27 cellular contexts compared by ENCODE assay signal in genomic region chr21:46619846-46620245, GRCh38. TPM values are rescaled to one million over a fixed set of nuclear protein-coding genes. Genes with fewer than 3 reads are reported as not detected.
A peak's percentile ranks its signal among the peaks of the same experiment; 100 is the strongest.
DNase-seq lines count a peak whose midpoint lies in the region; ATAC-seq and TF ChIP-seq lines count a peak whose summit lies in the region.
"Had no signal": no experiment of that assay in that cellular context is flagged by ENCODE, and none has a peak within 500 bp of the region (broad histone marks: within the 10 kb centered on the region; RNA-seq: fewer than 3 reads in every experiment).

No MANE protein-coding gene starts in this region.

- TF ChIP-seq CTCF in AG10803 (conservative IDR thresholded peaks at IDR 0.05; ENCODE audit: low read length): no peak
- TF ChIP-seq CTCF in IMR-90 (conservative IDR thresholded peaks at IDR 0.05; ENCODE audit: low read depth, low read length): no peak
- no peak for TF ChIP-seq CTCF in choroid plexus epithelial cell (conservative IDR thresholded peaks at IDR 0.05; ENCODE audit: low read depth, low read length)
- no peak for TF ChIP-seq CTCF in neural progenitor cell (IDR thresholded peaks at IDR 0.05)
- no peak for TF ChIP-seq CTCF in GM10248 (IDR thresholded peaks at IDR 0.05; ENCODE audit: control extremely low read depth, extremely low read depth, low read depth, missing control alignments)

- BruUV-seq in IMR-90 (replicated peaks; lab: Mats Ljungman, UMichigan): no TSS peak

- peaks cover 8% of the 10 kb centered on the region for H3K27me3 Mint-ChIP-seq in neural progenitor cell (ENCODE audit: insufficient read depth, low read depth)
- H3K27me3 Mint-ChIP-seq: activated CD4-positive, alpha-beta T cell treated with anti-CD3 and anti-CD28 coated beads for 36 hours; central memory CD8-positive, alpha-beta T cell had no signal

- H3K79me2 ChIP-seq in neural progenitor cell (ENCODE audit: low read depth): no peaks in the 10 kb centered on the region

- in situ Hi-C loops in IMR-90 (cut with MboI; ENCODE audit: low sequenced_read_pairs): no loop called here

- no peak overlapping the region for H4K91ac ChIP-seq in IMR-90 (ENCODE audit: insufficient read depth, low read depth, low read length)

- intact Hi-C loops in IMR-90 (cut with micrococcal nuclease): no loop called here

- no peak overlapping the region for H3K4me3 ChIP-seq in AG10803 (ENCODE audit: low read length)
- no peak overlapping the region for H3K4me3 ChIP-seq in IMR-90 (ENCODE audit: insufficient read depth, low read depth, low read length)
- H3K4me3 ChIP-seq in choroid plexus epithelial cell (ENCODE audit: low read depth, low read length): no peak overlapping the region
- H3K4me3 ChIP-seq in neural progenitor cell: no peak overlapping the region
- H3K4me3 ChIP-seq: A549, ascending aorta, SK-N-MC had no signal

- H3K4ac ChIP-seq in IMR-90 (ENCODE audit: low read depth, low read length): no peak overlapping the region

- no CpG with 5 or more reads among the region's 2 CpGs for WGBS in IMR-90 (ENCODE audit: extremely low coverage in 2 of 2, insufficient read length in 1 of 2), 2 experiments

- H3K4me2 ChIP-seq in IMR-90 (ENCODE audit: low read depth, low read length) (no peak overlapping the region), neural progenitor cell (no peak overlapping the region)
- H3K4me2 ChIP-seq: A549 had no signal

- H3K4me3 Mint-ChIP-seq in neural progenitor cell: no peak overlapping the region
- H3K4me3 Mint-ChIP-seq: activated CD4-positive, alpha-beta T cell treated with anti-CD3 and anti-CD28 coated beads for 36 hours; activated naive CD4-positive, alpha-beta T cell treated with anti-CD3 and anti-CD28 coated beads, Interleukin-2, amount 10 ng/mL, durations not matched to agents 7 days and 5 days; activated T-cell treated with anti-CD3 and anti-CD28 coated beads, Interleukin-2, amount 50 U/mL, for 4 hours; central memory CD8-positive, alpha-beta T cell; memory B cell; T-helper 1 cell treated with Interleukin-12 subunit alpha and Interleukin-12 subunit beta and Interleukin-4 antibody, amounts not matched to agents 30 μg/mL and 1 μg/mL, for 36 hours had no signal

- H3K27ac ChIP-seq in IMR-90 (ENCODE audit: insufficient read depth, low read length): no peak overlapping the region
- no peak overlapping the region for H3K27ac ChIP-seq in neural progenitor cell
- H3K27ac ChIP-seq: A549, ascending aorta, SK-N-MC had no signal

- H2AFZ ChIP-seq in IMR-90 (replicated peaks; ENCODE audit: low read length, poor library complexity) (no peak overlapping the region), neural progenitor cell (replicated peaks) (no peak overlapping the region)

- no peak for TF ChIP-seq RAD21 in IMR-90 (IDR thresholded peaks at IDR 0.05; ENCODE audit: low read length)

- no peaks in the 10 kb centered on the region for H3K79me1 ChIP-seq in IMR-90 (ENCODE audit: low read depth in 1 of 2, low read length in 2 of 2)

- dilution Hi-C loops in IMR-90 (cut with HindIII; ENCODE audit: low sequenced_read_pairs, unreplicated experiment): no loop called here

- no peak overlapping the region for H3K9ac ChIP-seq in IMR-90 (ENCODE audit: low read depth, low read length)
- no peak overlapping the region for H3K9ac ChIP-seq in neural progenitor cell

- H3K4me1 Mint-ChIP-seq in neural progenitor cell: peaks cover 43% of the 10 kb centered on the region
- H3K4me1 Mint-ChIP-seq: memory B cell had no signal

- no peaks in the 10 kb centered on the region for H3K36me3 ChIP-seq in IMR-90 (ENCODE audit: control insufficient read depth, insufficient read depth, low read length)
- no peaks in the 10 kb centered on the region for H3K36me3 ChIP-seq in neural progenitor cell
- H3K36me3 ChIP-seq: ascending aorta, BE2C had no signal

- no peak for ATAC-seq in IMR-90 (ENCODE audit: low read depth)
- ATAC-seq in HG03457 (IDR thresholded peaks at IDR 0.05; ENCODE audit: unreplicated experiment): no peak
- ATAC-seq: A549; activated CD4-positive, alpha-beta T cell treated with anti-CD3 and anti-CD28 coated beads for 36 hours; activated T-cell treated with anti-CD3 and anti-CD28 coated beads, Interleukin-2, amount 50 U/mL, for 4 hours; left colon had no signal

- no peak overlapping the region for H2BK15ac ChIP-seq in IMR-90 (ENCODE audit: low read depth, low read length)

- H2BK5ac ChIP-seq in IMR-90 (ENCODE audit: low read depth, low read length, poor library complexity, severe bottlenecking): peak overlapping the region; percentile 64

- H4K20me1 ChIP-seq in IMR-90 (ENCODE audit: insufficient read depth, low read length) (no peaks in the 10 kb centered on the region; the same call in 1 of the 2 replicates), neural progenitor cell (ENCODE audit: low read depth) (no peaks in the 10 kb centered on the region)

- no peak overlapping the region for H3K23ac ChIP-seq in IMR-90 (ENCODE audit: low read depth, low read length)

- no peak for TF ChIP-seq POLR2A in IMR-90 (IDR thresholded peaks at IDR 0.05; ENCODE audit: low read depth, low read length)

- H2BK120ac ChIP-seq in IMR-90 (ENCODE audit: low read depth, low read length): no peak overlapping the region

- no peak overlapping the region for H3K56ac ChIP-seq in IMR-90 (ENCODE audit: extremely low read depth, insufficient read depth, low read length)

- H2AK5ac ChIP-seq in IMR-90 (ENCODE audit: low read depth, low read length): 0 out of 2 replicates have a peak overlapping the region, but pooled peaks have one; percentile 49

- H3F3A ChIP-seq in neural progenitor cell (ENCODE audit: low read depth): peaks cover 24% of the 10 kb centered on the region

- H3K27me3 ChIP-seq in IMR-90 (ENCODE audit: control insufficient read depth, insufficient read depth, low read length): no peaks in the 10 kb centered on the region; the same call in 1 of the 2 replicates
- H3K27me3 ChIP-seq in neural progenitor cell: no peaks in the 10 kb centered on the region
- H3K27me3 ChIP-seq: ascending aorta, BE2C had no signal

- peaks cover 4% of the 10 kb centered on the region for H3K36me3 Mint-ChIP-seq in neural progenitor cell
- H3K36me3 Mint-ChIP-seq: memory B cell had no signal

- no peak overlapping the region for H2BK20ac ChIP-seq in IMR-90 (ENCODE audit: low read depth, low read length)

- no peak overlapping the region for H3K18ac ChIP-seq in IMR-90 (ENCODE audit: low read depth, low read length)

- no peaks in the 10 kb centered on the region for H3K9me1 ChIP-seq in IMR-90 (ENCODE audit: insufficient read depth, low read length)

- H4K5ac ChIP-seq in IMR-90 (ENCODE audit: low read depth, low read length): no peak overlapping the region

- POLR2A ChIA-PET in IMR-90 (lab: Charles Lee; ENCODE audit: unreplicated experiment): no interaction called here
- POLR2A ChIA-PET in GM10248 (lab: Yijun Ruan, JAX): no interaction called here

- CTCF ChIA-PET in IMR-90 (lab: Yijun Ruan, JAX) (no interaction called here), GM10248 (lab: Yijun Ruan, JAX) (interaction anchor here (1.6 to 3.7 kb wide), 3 partner anchors 9 to 15 kb away, joined by 7 to 15 read pairs (median 8); partner anchors contain the start of gene PRMT2)

- H3K9me3 Mint-ChIP-seq in neural progenitor cell: peaks cover 32% of the 10 kb centered on the region
- H3K9me3 Mint-ChIP-seq: central memory CD8-positive, alpha-beta T cell; T-helper 1 cell treated with Interleukin-12 subunit alpha and Interleukin-12 subunit beta and Interleukin-4 antibody, amounts not matched to agents 30 μg/mL and 1 μg/mL, for 36 hours had no signal

- peaks cover 6% of the 10 kb centered on the region for H3K9me3 ChIP-seq in IMR-90 (ENCODE audit: control insufficient read depth, insufficient read depth, low read length)
- H3K9me3 ChIP-seq in neural progenitor cell (ENCODE audit: low read depth): no peaks in the 10 kb centered on the region
- H3K9me3 ChIP-seq: A549, ascending aorta, BE2C had no signal

- H2AK9ac ChIP-seq in IMR-90 (replicated peaks; ENCODE audit: low read depth, low read length, poor library complexity): no peak overlapping the region

- H3K4me1 ChIP-seq in IMR-90 (ENCODE audit: control insufficient read depth, insufficient read depth, low read length) (peaks cover 1% of the 10 kb centered on the region; the same call in 1 of the 2 replicates), neural progenitor cell (peaks cover 23% of the 10 kb centered on the region)
- H3K4me1 ChIP-seq: A549, BE2C had no signal

- no peak overlapping the region for H4K8ac ChIP-seq in IMR-90 (ENCODE audit: low read depth in 2 of 2, low read length in 2 of 2)

- DNase-seq in AG10803 (ENCODE audit: low read depth) (peak; percentile 25), IMR-90 (peak; percentile 15), choroid plexus epithelial cell (ENCODE audit: low read depth) (peak; percentile 31), neural progenitor cell (ENCODE audit: low spot score) (no peak), GM10248 (ENCODE audit: extremely low spot score) (no peak), NCI-H1694 (lab: John Stamatoyannopoulos, UW) (no peak), AML-193 (lab: John Stamatoyannopoulos, UW) (no peak)
- DNase-seq: activated CD4-positive, alpha-beta T cell treated with anti-CD3 and anti-CD28 coated beads for 36 hours; activated naive CD4-positive, alpha-beta T cell treated with anti-CD3 and anti-CD28 coated beads, Interleukin-2, amount 10 ng/mL, durations not matched to agents 7 days and 5 days; activated T-cell treated with anti-CD3 and anti-CD28 coated beads, Interleukin-2, amount 50 U/mL, for 4 hours; BE2C; COR-L47; DMS79 treated with DMSO at 0.1 percent for 48 hours; KG1; left colon; NCI-H146; NCI-H748 treated with DMSO at 0.1 percent for 48 hours; stimulated activated CD8-positive, alpha-beta memory T cell treated with anti-CD3 and anti-CD28 coated beads, Interleukin-4, amount 100 ng/mL, for 48 hours had no signal

- H3K27ac Mint-ChIP-seq in neural progenitor cell: peak overlapping the region; percentile 29
- H3K27ac Mint-ChIP-seq: activated CD4-positive, alpha-beta T cell treated with anti-CD3 and anti-CD28 coated beads for 36 hours; memory B cell; T-helper 1 cell treated with Interleukin-12 subunit alpha and Interleukin-12 subunit beta and Interleukin-4 antibody, amounts not matched to agents 30 μg/mL and 1 μg/mL, for 36 hours had no signal

- H3K14ac ChIP-seq in IMR-90 (replicated peaks; ENCODE audit: low read depth, low read length): no peak overlapping the region

TF ChIP-seq in IMR-90, 13 proteins besides CTCF, POLR2A, EP300 and RAD21 (continues in another document):
- TF ChIP-seq SMC3 (IDR thresholded peaks at IDR 0.05; ENCODE audit: low read depth, low read length): no peak

RNA-seq across cellular contexts. Expression of gene S100B, which starts 15.0 kb away (rescaled TPM):
- 0.18 TPM in 1 of 2 replicates, not detected in the other for total RNA-seq in IMR-90 (2012; rRNA removed)
- 0.26 and 0.43 TPM in 2 replicates for polyA plus RNA-seq in IMR-90 (2012; rRNA removed)
- 0.04 and 0.16 TPM in 2 replicates for polyA plus RNA-seq in IMR-90 (2012; cell fraction: cytosol; rRNA removed)
- 0.14 TPM in 1 of 2 replicates, not detected in the other for polyA plus RNA-seq in IMR-90 (2012; cell fraction: nucleus; rRNA removed; ENCODE audit: low replicate concordance)
- 0.60 and 1.0 TPM in 2 replicates for total RNA-seq in neural progenitor cell (ENCODE audit: low replicate concordance)
- total RNA-seq: activated CD4-positive, alpha-beta T cell treated with anti-CD3 and anti-CD28 coated beads for 36 hours; fibroblast of villous mesenchyme; pulmonary artery endothelial cell had no signal
- polyA plus RNA-seq: A549 had no signal

RNA-seq across cellular contexts. Expression of gene PRMT2, which starts 15.6 kb away (rescaled TPM):
- total RNA-seq in IMR-90 (2012; rRNA removed) (126 and 127 TPM in 2 replicates), neural progenitor cell (ENCODE audit: low replicate concordance) (75.4 and 93.9 TPM in 2 replicates)
- 159 and 162 TPM in 2 replicates for polyA plus RNA-seq in IMR-90 (2012; rRNA removed)
- 169 and 183 TPM in 2 replicates for polyA plus RNA-seq in IMR-90 (2012; cell fraction: cytosol; rRNA removed)
- polyA plus RNA-seq in IMR-90 (2012; cell fraction: nucleus; rRNA removed; ENCODE audit: low replicate concordance): 159 and 168 TPM in 2 replicates

Comparison
In these comparisons a context has a peak if more than half of its experiments do, and no peak if none do; other contexts are left out.
1. DNase-seq: peak in AG10803 (single experiment), IMR-90 (single experiment) and choroid plexus epithelial cell (single experiment); none in neural progenitor cell (single experiment), GM10248 (single experiment), NCI-H1694 (single experiment) and AML-193 (0 of 2).